In the genomic region with DNA sequence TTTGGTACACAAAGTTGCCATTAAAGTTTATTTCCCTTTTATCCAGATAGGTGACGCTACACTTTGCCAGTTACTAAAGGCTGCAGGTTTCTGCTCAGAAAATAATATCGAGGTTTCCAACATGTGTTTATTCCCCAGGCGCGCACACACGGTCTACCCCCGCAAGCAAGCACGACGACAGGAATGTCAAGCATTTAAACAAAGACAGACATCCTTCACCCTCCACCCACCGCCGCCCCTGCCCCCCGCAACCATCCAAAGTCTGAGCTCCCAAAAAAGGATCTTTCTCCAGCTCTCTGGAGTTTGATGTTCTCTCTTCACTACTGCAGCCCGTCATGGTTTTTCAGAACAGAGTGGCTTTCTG, we compare ENCODE assay signal across 8 cellular contexts. TPM values are rescaled to one million over a fixed set of nuclear protein-coding genes. Genes with fewer than 3 reads are reported as not detected.
DNase-seq lines count a peak whose midpoint lies in the region; ATAC-seq and TF ChIP-seq lines count a peak whose summit lies in the region.

No MANE protein-coding gene starts in this region.

- H3K27me3 ChIP-seq in cardiac muscle cell (no peaks in the 10 kb centered on the region), upper lobe of right lung (peaks cover 58% of the 10 kb centered on the region)

- TF ChIP-seq CTCF in cardiac muscle cell (IDR thresholded peaks at IDR 0.05; ENCODE audit: low read depth, low read length), result no peak
- TF ChIP-seq CTCF in astrocyte of the cerebellum (IDR thresholded peaks at IDR 0.05; ENCODE audit: low read depth, low read length, missing control alignments), result peak; percentile 36
- TF ChIP-seq CTCF in upper lobe of right lung (IDR thresholded peaks at IDR 0.05), result no peak

- peak overlapping the region; percentile 92 for H3K4me3 ChIP-seq in cardiac muscle cell
- H3K4me3 ChIP-seq in astrocyte of the cerebellum (ENCODE audit: low read depth, low read length), result peak overlapping the region; percentile 62
- peak overlapping the region; percentile 55 for H3K4me3 ChIP-seq in upper lobe of right lung

- H3K9me3 ChIP-seq in cardiac muscle cell (ENCODE audit: low read depth) (no peaks in the 10 kb centered on the region), upper lobe of right lung (no peaks in the 10 kb centered on the region)

- in situ Hi-C loops in astrocyte of the cerebellum (cut with HindIII; ENCODE audit: low sequenced_read_pairs), result no loop called here

- DNase-seq in cardiac muscle cell (ENCODE audit: low read depth in 1 of 2, low spot score in 1 of 2), result peak; percentile 15 to 43
- DNase-seq in cardiac septum (ENCODE audit: low spot score), result no peak
- DNase-seq in astrocyte of the cerebellum (ENCODE audit: low read depth), result no peak
- DNase-seq in kidney tubule cell (ENCODE audit: low spot score), result peak; percentile 2
- DNase-seq in upper lobe of right lung, result no peak
- no peak for DNase-seq in stimulated activated CD4-positive, alpha-beta T cell treated with anti-CD3 and anti-CD28 coated beads, Interleukin-4, amount 100 ng/mL, for 1 hour

- peak overlapping the region; percentile 88 for H3K27ac ChIP-seq in cardiac muscle cell
- peak overlapping the region; percentile 11 for H3K27ac ChIP-seq in upper lobe of right lung

- intact Hi-C loops in cardiac septum (cut with DNase I), result no loop called here
- intact Hi-C loops in upper lobe of right lung (cut with DNase I), result no loop called here

- H3K4me1 ChIP-seq in cardiac muscle cell (ENCODE audit: low read depth) (peaks cover 3% of the 10 kb centered on the region), upper lobe of right lung (peaks cover 21% of the 10 kb centered on the region)

- no peaks in the 10 kb centered on the region for H3K36me3 ChIP-seq in cardiac muscle cell
- H3K36me3 ChIP-seq in upper lobe of right lung, result no peaks in the 10 kb centered on the region

- ATAC-seq in upper lobe of right lung (no peak), HG03520 (IDR thresholded peaks at IDR 0.05; ENCODE audit: unreplicated experiment) (no peak), GM21381 (IDR thresholded peaks at IDR 0.05; ENCODE audit: unreplicated experiment) (no peak)

RNA-seq across cellular contexts. Expression of a gene that starts 1.3 kb away (rescaled TPM):
- total RNA-seq in cardiac muscle cell (146 and 206 TPM in 2 replicates), cardiac septum (70.8 TPM), upper lobe of right lung (8.0 TPM)
- polyA plus RNA-seq in cardiac muscle cell, result 56.2 and 79.7 TPM in 2 replicates

Comparison
In these comparisons a context has a peak if more than half of its experiments do, and no peak if none do; other contexts are left out.
1. DNase-seq: peak in cardiac muscle cell (2 of 2) and kidney tubule cell (single experiment); none in cardiac septum (single experiment), astrocyte of the cerebellum (single experiment), upper lobe of right lung (single experiment) and stimulated activated CD4-positive, alpha-beta T cell treated with anti-CD3 and anti-CD28 coated beads, Interleukin-4, amount 100 ng/mL, for 1 hour (single experiment).
2. Peak in every context shown above with its lines, with median percentiles within 50 percentile points of each other: H3K4me3 ChIP-seq.